In genomic region chr11:112797653-112798293, GRCh38 we compare ENCODE assay signal across 8 cellular contexts.
DNase-seq lines count a peak whose midpoint lies in the region; ATAC-seq, FAIRE-seq and TF ChIP-seq lines count a peak whose summit lies in the region.

No MANE protein-coding gene starts in this region.

- H3K4me3 Mint-ChIP-seq in activated CD4-positive, alpha-beta T cell treated with anti-CD3 and anti-CD28 coated beads, Interleukin-2, amount 10 ng/mL, durations not matched to agents 7 days and 5 days = peak overlapping the region; percentile 11

- POLR2A ChIA-PET in activated CD4-positive, alpha-beta T cell treated with anti-CD3 and anti-CD28 coated beads, Interleukin-2, amount 10 ng/mL, durations not matched to agents 7 days and 5 days (lab: Charles Lee) = no interaction called here

- no peak for FAIRE-seq in RCC 7860 (lab: Jason Lieb, UNC)

- H3K27me3 ChIP-seq in gastroesophageal sphincter = no peaks in the 10 kb centered on the region

- no peaks in the 10 kb centered on the region for H3K36me3 Mint-ChIP-seq in activated CD4-positive, alpha-beta T cell treated with anti-CD3 and anti-CD28 coated beads, Interleukin-2, amount 10 ng/mL, durations not matched to agents 7 days and 5 days (ENCODE audit: low read depth)

- TF ChIP-seq CTCF in foreskin fibroblast (IDR thresholded peaks at IDR 0.05; ENCODE audit: low read depth, low read length) (peak; percentile 34), retinal pigment epithelial cell (conservative IDR thresholded peaks at IDR 0.05; ENCODE audit: low read depth, low read length) (peak; percentile 42), gastroesophageal sphincter (IDR thresholded peaks at IDR 0.05) (peak in 1 of 4 experiments; percentile 27)

- no peak for TF ChIP-seq POLR2A in gastroesophageal sphincter (IDR thresholded peaks at IDR 0.05)

- H3K9me3 ChIP-seq in gastroesophageal sphincter = no peaks in the 10 kb centered on the region

- CTCF ChIA-PET in activated CD4-positive, alpha-beta T cell treated with anti-CD3 and anti-CD28 coated beads, Interleukin-2, amount 10 ng/mL, durations not matched to agents 7 days and 5 days (lab: Charles Lee) = interaction anchor here (0.6 kb wide), 1 partner anchor 69 kb away, joined by 4 read pairs; no protein-coding TSS in a partner anchor

- H3K27ac Mint-ChIP-seq in activated CD4-positive, alpha-beta T cell treated with anti-CD3 and anti-CD28 coated beads, Interleukin-2, amount 10 ng/mL, durations not matched to agents 7 days and 5 days = no peak overlapping the region

- peak; percentile 40 for DNase-seq in activated CD4-positive, alpha-beta T cell treated with anti-CD3 and anti-CD28 coated beads, Interleukin-2, amount 10 ng/mL, durations not matched to agents 7 days and 5 days
- DNase-seq in activated CD4-positive, alpha-beta T cell treated with anti-CD3 and anti-CD28 coated beads, Interleukin-2, amount 50 U/mL, for 1 hour = no peak
- DNase-seq in RCC 7860 (ENCODE audit: low spot score) (peak; percentile 4), foreskin fibroblast (peak; percentile 10 to 26), retinal pigment epithelial cell (ENCODE audit: low read depth) (no peak), T1000 (lab: John Stamatoyannopoulos, UW) (no peak)

- peak; percentile 65 for ATAC-seq in HG03159 (IDR thresholded peaks at IDR 0.05; ENCODE audit: unreplicated experiment)
- ATAC-seq in gastroesophageal sphincter = no peak

- H3K9me3 Mint-ChIP-seq in activated CD4-positive, alpha-beta T cell treated with anti-CD3 and anti-CD28 coated beads, Interleukin-2, amount 10 ng/mL, durations not matched to agents 7 days and 5 days = no peaks in the 10 kb centered on the region

- H3K4me1 Mint-ChIP-seq in activated CD4-positive, alpha-beta T cell treated with anti-CD3 and anti-CD28 coated beads, Interleukin-2, amount 10 ng/mL, durations not matched to agents 7 days and 5 days = peaks cover 13% of the 10 kb centered on the region

- TF ChIP-seq EP300 in gastroesophageal sphincter (IDR thresholded peaks at IDR 0.05) = no peak

- H3K4me3 ChIP-seq in foreskin fibroblast (ENCODE audit: low read depth in 1 of 2, low read length in 2 of 2) (no peak overlapping the region), retinal pigment epithelial cell (ENCODE audit: low read length) (no peak overlapping the region), gastroesophageal sphincter (no peak overlapping the region)

- WGBS in gastroesophageal sphincter (ENCODE audit: low coverage in 1 of 2), 2 donors = 75 to 82% methylated on average over 8 to 13 of the region's 14 CpGs

- no peaks in the 10 kb centered on the region for H3K36me3 ChIP-seq in gastroesophageal sphincter

- no peak overlapping the region for H3K27ac ChIP-seq in gastroesophageal sphincter

- peaks cover under 1% of the 10 kb centered on the region for H3K27me3 Mint-ChIP-seq in activated CD4-positive, alpha-beta T cell treated with anti-CD3 and anti-CD28 coated beads, Interleukin-2, amount 10 ng/mL, durations not matched to agents 7 days and 5 days

- peaks cover 0 to 49% (median 15%) of the 10 kb centered on the region in 3 donors for H3K4me1 ChIP-seq in gastroesophageal sphincter

Comparison
In these comparisons a context has a peak if more than half of its experiments do, and no peak if none do; other contexts are left out.
1. DNase-seq: peak in activated CD4-positive, alpha-beta T cell treated with anti-CD3 and anti-CD28 coated beads, Interleukin-2, amount 10 ng/mL, durations not matched to agents 7 days and 5 days (single experiment), RCC 7860 (single experiment) and foreskin fibroblast (2 of 2); none in activated CD4-positive, alpha-beta T cell treated with anti-CD3 and anti-CD28 coated beads, Interleukin-2, amount 50 U/mL, for 1 hour (single experiment), retinal pigment epithelial cell (single experiment) and T1000 (single experiment).